Comparison of ENCODE assay signal across 15 cellular contexts in the genomic region with DNA sequence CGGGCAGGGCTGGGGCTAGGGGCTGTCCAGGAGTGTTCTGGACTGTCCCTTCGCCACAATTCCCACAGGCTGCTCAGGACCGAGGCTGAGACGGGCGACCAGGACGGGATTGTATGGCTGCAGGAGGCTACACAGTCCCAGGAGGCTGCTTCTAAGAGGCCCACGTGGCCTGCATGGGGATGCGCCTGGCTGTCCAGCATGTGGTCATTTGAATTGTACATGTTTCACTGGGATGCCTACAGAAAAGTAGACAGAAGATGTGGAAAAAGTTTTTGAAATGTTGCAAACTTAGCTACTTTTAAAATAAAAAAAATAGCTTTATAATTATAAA. TPM values are rescaled to one million over a fixed set of nuclear protein-coding genes. Genes with fewer than 3 reads are reported as not detected.
DNase-seq lines count a peak whose midpoint lies in the region; ATAC-seq and TF ChIP-seq lines count a peak whose summit lies in the region.
"Had no signal": no experiment of that assay in that cellular context is flagged by ENCODE, and none has a peak within 500 bp of the region (broad histone marks: within the 10 kb centered on the region; RNA-seq: fewer than 3 reads in every experiment).

No MANE protein-coding gene starts in this region.

- H3K79me2 ChIP-seq in mesendoderm (ENCODE audit: control insufficient read depth, insufficient read depth, low read length): no peaks in the 10 kb centered on the region

- no peak overlapping the region for H3K56ac ChIP-seq in mesendoderm (ENCODE audit: low read length)

- no peak overlapping the region for H4K5ac ChIP-seq in mesendoderm (ENCODE audit: low read length)

- H3K4me3 ChIP-seq in mesendoderm (ENCODE audit: low read length) (no peak overlapping the region), upper lobe of right lung (no peak overlapping the region)

- no peaks in the 10 kb centered on the region for H3K36me3 Mint-ChIP-seq in activated naive CD4-positive, alpha-beta T cell treated with anti-CD3 and anti-CD28 coated beads for 36 hours (ENCODE audit: low read depth)
- no peaks in the 10 kb centered on the region for H3K36me3 Mint-ChIP-seq in chondrocyte (ENCODE audit: low read depth)
- H3K36me3 Mint-ChIP-seq in activated T-cell treated with anti-CD3 and anti-CD28 coated beads, Interleukin-2, amount 50 U/mL, for 4 hours (ENCODE audit: insufficient read depth): no peaks in the 10 kb centered on the region

- H3K9me3 Mint-ChIP-seq in activated naive CD4-positive, alpha-beta T cell treated with anti-CD3 and anti-CD28 coated beads for 36 hours: no peaks in the 10 kb centered on the region
- no peaks in the 10 kb centered on the region for H3K9me3 Mint-ChIP-seq in chondrocyte (ENCODE audit: low read depth)
- H3K9me3 Mint-ChIP-seq in activated T-cell treated with anti-CD3 and anti-CD28 coated beads, Interleukin-2, amount 50 U/mL, for 4 hours: no peaks in the 10 kb centered on the region
- H3K9me3 Mint-ChIP-seq: activated CD8-positive, alpha-beta T cell treated with anti-CD3 and anti-CD28 coated beads for 36 hours; activated naive CD4-positive, alpha-beta T cell treated with anti-CD3 and anti-CD28 coated beads, Interleukin-2, amount 50 U/mL, for 72 hours; effector memory CD8-positive, alpha-beta T cell; nephron; T-helper 1 cell treated with Interleukin-12 subunit alpha and Interleukin-12 subunit beta and Interleukin-4 antibody, amounts not matched to agents 30 μg/mL and 1 μg/mL, for 36 hours had no signal

- peak overlapping the region; percentile 34 for H3K27ac ChIP-seq in mesendoderm (ENCODE audit: low read depth, low read length)
- peak overlapping the region; percentile 79 for H3K27ac ChIP-seq in upper lobe of right lung

- H3K27me3 ChIP-seq in mesendoderm (ENCODE audit: insufficient read depth, low read length, poor library complexity): no peaks in the 10 kb centered on the region
- H3K27me3 ChIP-seq in upper lobe of right lung: no peaks in the 10 kb centered on the region

- WGBS in mesendoderm (ENCODE audit: extremely low coverage, insufficient coverage, low lambda C conversion rate): no CpG with 5 or more reads among the region's 8 CpGs

- H3K36me3 ChIP-seq in mesendoderm (ENCODE audit: control insufficient read depth, insufficient read depth, low read length) (no peaks in the 10 kb centered on the region), upper lobe of right lung (no peaks in the 10 kb centered on the region)

- H3K4me1 Mint-ChIP-seq in activated naive CD4-positive, alpha-beta T cell treated with anti-CD3 and anti-CD28 coated beads for 36 hours (ENCODE audit: low read depth): peaks cover 4% of the 10 kb centered on the region
- H3K4me1 Mint-ChIP-seq in chondrocyte (ENCODE audit: low read depth): peaks cover 70% of the 10 kb centered on the region
- H3K4me1 Mint-ChIP-seq in activated T-cell treated with anti-CD3 and anti-CD28 coated beads, Interleukin-2, amount 50 U/mL, for 4 hours (ENCODE audit: low read depth): no peaks in the 10 kb centered on the region

- intact Hi-C loops in activated naive CD4-positive, alpha-beta T cell treated with anti-CD3 and anti-CD28 coated beads for 36 hours (cut with micrococcal nuclease): no loop called here
- intact Hi-C loops in upper lobe of right lung (cut with DNase I): no loop called here

- CTCF ChIA-PET in activated naive CD4-positive, alpha-beta T cell treated with anti-CD3 and anti-CD28 coated beads for 36 hours (lab: Charles Lee): interaction anchor here (1.6 to 2.5 kb wide), 3 partner anchors 10 to 15 kb away, joined by 5 to 12 read pairs (median 5); no protein-coding TSS in a partner anchor

- peak overlapping the region; percentile 22 for H3K4ac ChIP-seq in mesendoderm (ENCODE audit: low read depth, low read length)

- peak overlapping the region; percentile 17 for H3K4me3 Mint-ChIP-seq in activated naive CD4-positive, alpha-beta T cell treated with anti-CD3 and anti-CD28 coated beads for 36 hours
- no peak overlapping the region for H3K4me3 Mint-ChIP-seq in chondrocyte (ENCODE audit: unreplicated experiment)
- H3K4me3 Mint-ChIP-seq in activated T-cell treated with anti-CD3 and anti-CD28 coated beads, Interleukin-2, amount 50 U/mL, for 4 hours: no peak overlapping the region

- H3K4me2 ChIP-seq in mesendoderm (ENCODE audit: low read length): no peak overlapping the region

- no peak overlapping the region for H2BK5ac ChIP-seq in mesendoderm (ENCODE audit: low read length)

- no peak overlapping the region for H3K23ac ChIP-seq in mesendoderm (ENCODE audit: low read length)

- ATAC-seq in upper lobe of right lung: no peak
- ATAC-seq in activated T-cell treated with anti-CD3 and anti-CD28 coated beads, Interleukin-2, amount 50 U/mL, for 4 hours: no peak
- ATAC-seq: effector memory CD8-positive, alpha-beta T cell had no signal

- H3K18ac ChIP-seq in mesendoderm (ENCODE audit: low read length): peak overlapping the region; percentile 64

- peak overlapping the region; percentile 69 for H2BK120ac ChIP-seq in mesendoderm (ENCODE audit: low read depth, low read length)

- peak overlapping the region; percentile 44 for H3K27ac Mint-ChIP-seq in activated naive CD4-positive, alpha-beta T cell treated with anti-CD3 and anti-CD28 coated beads for 36 hours
- peak overlapping the region; percentile 98 for H3K27ac Mint-ChIP-seq in chondrocyte (ENCODE audit: unreplicated experiment)
- H3K27ac Mint-ChIP-seq: activated CD8-positive, alpha-beta T cell treated with anti-CD3 and anti-CD28 coated beads for 36 hours had no signal

- TF ChIP-seq CTCF in chondrocyte (IDR thresholded peaks at IDR 0.05) (no peak), upper lobe of right lung (IDR thresholded peaks at IDR 0.05) (no peak), GM13976 (IDR thresholded peaks at IDR 0.05; ENCODE audit: borderline replicate concordance, control extremely low read depth, extremely low read depth, insufficient read depth, missing control alignments) (no peak)

- H3K4me1 ChIP-seq in mesendoderm (ENCODE audit: control insufficient read depth, low read depth, low read length): peaks cover 4% of the 10 kb centered on the region
- peaks cover 16% of the 10 kb centered on the region for H3K4me1 ChIP-seq in upper lobe of right lung

- no peak for DNase-seq in activated naive CD4-positive, alpha-beta T cell treated with anti-CD3 and anti-CD28 coated beads for 36 hours
- no peak for DNase-seq in activated naive CD4-positive, alpha-beta T cell (lab: John Stamatoyannopoulos, UW)
- DNase-seq in chondrocyte (ENCODE audit: low spot score): no peak
- DNase-seq in mesendoderm: no peak
- DNase-seq in upper lobe of right lung: no peak
- DNase-seq in GM13976 (ENCODE audit: low spot score): no peak
- no peak for DNase-seq in activated T-cell treated with anti-CD3 and anti-CD28 coated beads, Interleukin-2, amount 50 U/mL, for 4 hours
- no peak for DNase-seq in NCI-H82 treated with DMSO at 0.1 percent for 48 hours (lab: John Stamatoyannopoulos, UW; ENCODE audit: unreplicated experiment)
- DNase-seq: effector memory CD8-positive, alpha-beta T cell; NCI-H1436; NK-92 treated with Interleukin-12 subunit alpha and Interleukin-12 subunit beta, amount 100 ng/mL, for 24 hours had no signal

- H2BK15ac ChIP-seq in mesendoderm (replicated peaks; ENCODE audit: low read depth): peak overlapping the region; percentile 46

- peaks cover 28% of the 10 kb centered on the region for H3K27me3 Mint-ChIP-seq in activated naive CD4-positive, alpha-beta T cell treated with anti-CD3 and anti-CD28 coated beads for 36 hours (ENCODE audit: low read depth)
- no peaks in the 10 kb centered on the region for H3K27me3 Mint-ChIP-seq in chondrocyte (ENCODE audit: low read depth)
- H3K27me3 Mint-ChIP-seq in activated T-cell treated with anti-CD3 and anti-CD28 coated beads, Interleukin-2, amount 50 U/mL, for 4 hours (ENCODE audit: low read depth): peaks cover 30% of the 10 kb centered on the region

- H4K8ac ChIP-seq in mesendoderm (ENCODE audit: low read depth, low read length): peak overlapping the region; percentile 81

- H3K9ac ChIP-seq in mesendoderm (ENCODE audit: low read length): no peak overlapping the region

- H3K79me1 ChIP-seq in mesendoderm (ENCODE audit: low read length): no peaks in the 10 kb centered on the region

- no peak overlapping the region for H2AK5ac ChIP-seq in mesendoderm (ENCODE audit: low read length)

- no peaks in the 10 kb centered on the region for H3K9me3 ChIP-seq in upper lobe of right lung

- in situ Hi-C loops in GM13976 (cut with MboI; ENCODE audit: low sequenced_read_pairs, unreplicated experiment): loop anchor here (25.0 kb wide), 2 partner anchors 289 to 639 kb away; no protein-coding TSS in a partner anchor

RNA-seq across cellular contexts. Expression of a gene that starts 32.6 kb away (rescaled TPM):
- 10 to 100 TPM; 32.0 to 38.4 TPM for total RNA-seq in activated naive CD4-positive, alpha-beta T cell treated with anti-CD3 and anti-CD28 coated beads for 36 hours
- total RNA-seq in chondrocyte: 84.1 to 98.1 TPM (median 88.9 TPM) in 3 replicates
- 64.5 TPM for polyA plus RNA-seq in mesendoderm (2013, experiment 1 of 2)
- 61.3 TPM for polyA plus RNA-seq in mesendoderm (2013, experiment 2 of 2)
- total RNA-seq in upper lobe of right lung: 66.5 TPM
- 10 to 100 TPM; 50.5 to 63.1 (median 54.3) TPM for total RNA-seq in activated T-cell treated with anti-CD3 and anti-CD28 coated beads, Interleukin-2, amount 50 U/mL, for 4 hours
